In genomic region chr5:134673546-134673945, GRCh38 we compare ENCODE assay signal across 7 cellular contexts. TPM values are rescaled to one million over a fixed set of nuclear protein-coding genes. Genes with fewer than 3 reads are reported as not detected.
DNase-seq lines count a peak whose midpoint lies in the region; TF ChIP-seq lines count a peak whose summit lies in the region.
"Not testable (repeated sequence)": the region's sequence is repeated elsewhere in the genome, so short reads cannot be mapped to it uniquely, and the experiment has no call there.

No MANE protein-coding gene starts in this region.

- in situ Hi-C loops in brain microvascular endothelial cell (cut with HindIII; ENCODE audit: low pct_ligation_motif_present, low sequenced_read_pairs), result not testable (repeated sequence)

- peak; percentile 5 for DNase-seq in A172 (ENCODE audit: low spot score)
- peak; percentile 31 for DNase-seq in EL
- DNase-seq in HFFc6, result peak; percentile 20
- peak; percentile 56 for DNase-seq in M059J (ENCODE audit: low read depth)
- peak; percentile 16 for DNase-seq in RPMI7951 (ENCODE audit: low read depth)
- DNase-seq in brain microvascular endothelial cell, result peak; percentile 29
- DNase-seq in glomerular visceral epithelial cell (ENCODE audit: extremely low spot score), result peak; percentile 13

- not testable (repeated sequence) for H3K27me3 ChIP-seq in brain microvascular endothelial cell (replicated peaks)

- peaks cover 53% of the 10 kb centered on the region for H3K36me3 ChIP-seq in brain microvascular endothelial cell (replicated peaks)

- peaks cover 11% of the 10 kb centered on the region; the same call in 1 of the 2 replicates for H3K36me3 Mint-ChIP-seq in HFFc6 (ENCODE audit: low read depth)

- H3K4me1 Mint-ChIP-seq in HFFc6 (ENCODE audit: low read depth), result not testable (repeated sequence)

- not testable (repeated sequence) for H3K27me3 Mint-ChIP-seq in HFFc6 (ENCODE audit: insufficient read depth)

- H3K4me3 Mint-ChIP-seq in HFFc6, result not testable (repeated sequence)

- not testable (repeated sequence) for H3K9me3 Mint-ChIP-seq in HFFc6

- not testable (repeated sequence) for H3K4me3 ChIP-seq in brain microvascular endothelial cell (ENCODE audit: low read depth, low read length)

- H3K27ac Mint-ChIP-seq in HFFc6, result peak overlapping the region; percentile 24; the same call in 1 of the 2 replicates

- H3K27ac ChIP-seq in brain microvascular endothelial cell, result not testable (repeated sequence)

- not testable (repeated sequence) for TF ChIP-seq CTCF in HFFc6 (IDR thresholded peaks at IDR 0.05); brain microvascular endothelial cell (IDR thresholded peaks at IDR 0.05; ENCODE audit: low read depth, low read length, missing control alignments)

RNA-seq across cellular contexts. Expression of gene SEC24A, which starts 25.0 kb away (rescaled TPM):
- 19.0 and 20.3 TPM in 2 replicates for total RNA-seq in A172 (2014; rRNA removed; shearing (Covaris generic))
- total RNA-seq in HFFc6 (2021; fragmentation: NEBNext Ultra II Directional; extraction: Animal tissue kit (Norgen Biotek cat#: 25700)), result 10 to 100 TPM; 37.3 to 45.5 (median 42.2) TPM
- 29.2 and 40.6 TPM in 2 replicates for total RNA-seq in M059J (2014; rRNA removed; shearing (Covaris generic))
- 18.6 and 24.4 TPM in 2 replicates for total RNA-seq in RPMI7951 (2014; rRNA removed; shearing (Covaris generic))

RNA-seq across cellular contexts. Expression of gene SAR1B, which starts 40.9 kb away (rescaled TPM):
- total RNA-seq in A172 (2014; rRNA removed; shearing (Covaris generic)), result 105 and 153 TPM in 2 replicates
- 100 to 1,000 TPM in 4 of 6 experiments, 10 to 100 TPM in 2; 94.0 to 108 (median 103) TPM for total RNA-seq in HFFc6 (2021; fragmentation: NEBNext Ultra II Directional; extraction: Animal tissue kit (Norgen Biotek cat#: 25700))
- 33.9 and 90.3 TPM in 2 replicates for total RNA-seq in M059J (2014; rRNA removed; shearing (Covaris generic))
- total RNA-seq in RPMI7951 (2014; rRNA removed; shearing (Covaris generic)), result 42.4 and 69.1 TPM in 2 replicates

Comparison
In these comparisons a context has a peak if more than half of its experiments do, and no peak if none do; other contexts are left out.
1. DNase-seq: peak in every context shown above with its lines; median percentile 56 in M059J; 31 in EL; 29 in brain microvascular endothelial cell; 20 in HFFc6; 16 in RPMI7951; 13 in glomerular visceral epithelial cell; 5 in A172.